Comparison of ENCODE assay signal across 24 cellular contexts in genomic region chr7:54544356-54545240, GRCh38. TPM values are rescaled to one million over a fixed set of nuclear protein-coding genes. Genes with fewer than 3 reads are reported as not detected.
A peak's percentile ranks its signal among the peaks of the same experiment; 100 is the strongest.
DNase-seq lines count a peak whose midpoint lies in the region; ATAC-seq and TF ChIP-seq lines count a peak whose summit lies in the region.
"Had no signal": no experiment of that assay in that cellular context is flagged by ENCODE, and none has a peak within 500 bp of the region (broad histone marks: within the 10 kb centered on the region; RNA-seq: fewer than 3 reads in every experiment).

No MANE protein-coding gene starts in this region.

- TF ChIP-seq CTCF in brain (conservative IDR thresholded peaks at IDR 0.05) (no peak), testis (IDR thresholded peaks at IDR 0.05) (no peak)

- H3K27ac ChIP-seq in testis: no peak overlapping the region
- H3K27ac ChIP-seq: cardiac muscle cell, heart right ventricle, left lung, skin epidermis, thyroid gland had no signal

- peaks cover 53% of the 10 kb centered on the region for H3K27me3 Mint-ChIP-seq in brain

- H3K4me1 Mint-ChIP-seq in brain: peaks cover 51% of the 10 kb centered on the region
- H3K4me1 Mint-ChIP-seq: activated naive CD8-positive, alpha-beta T cell treated with anti-CD3 and anti-CD28 coated beads, Interleukin-2, amount 50 U/mL, for 24 hours had no signal

- peaks cover 6% of the 10 kb centered on the region for H3K36me3 Mint-ChIP-seq in brain

- WGBS in testis, 2 donors: 2 to 5% methylated on average over 23 to 47 of the region's 47 CpGs

- no peaks in the 10 kb centered on the region for H3K9me3 ChIP-seq in testis
- H3K9me3 ChIP-seq: heart right ventricle, left lung, thyroid gland had no signal

- intact Hi-C loops in testis (cut with DNase I; ENCODE audit: low total_unique reads): no loop called here

- peaks cover 0 to 3% (median 0%) of the 10 kb centered on the region in 5 experiments for H3K9me3 Mint-ChIP-seq in brain

- DNase-seq in NCI-H345 (lab: John Stamatoyannopoulos, UW): peak; percentile 8
- DNase-seq in NCI-H345 treated with DMSO at 0.1 percent for 48 hours (lab: John Stamatoyannopoulos, UW; ENCODE audit: unreplicated experiment): no peak
- peak; percentile 20 for DNase-seq in iPS-NIHi7 (ENCODE audit: extremely low spot score)
- no peak for DNase-seq in testis
- no peak for DNase-seq in AG08395 (ENCODE audit: low spot score)
- no peak for DNase-seq in NCI-H446 treated with DMSO at 0.1 percent for 48 hours (lab: John Stamatoyannopoulos, UW)
- DNase-seq: activated CD4-positive, CD25-positive, alpha-beta regulatory T cell; activated naive CD8-positive, alpha-beta T cell treated with anti-CD3 and anti-CD28 coated beads, Interleukin-2, amount 50 U/mL, for 24 hours; C1 segment of cervical spinal cord; heart right ventricle; Karpas-422; NCI-H1092; NCI-H2107; NCI-H774; thyroid gland had no signal

- TF ChIP-seq POLR2A in testis (IDR thresholded peaks at IDR 0.05): no peak

- H3K27me3 ChIP-seq in testis: no peaks in the 10 kb centered on the region
- H3K27me3 ChIP-seq: thyroid gland had no signal

- peak overlapping the region; percentile 2 to 32 for H3K4me3 ChIP-seq in testis
- H3K4me3 ChIP-seq: cardiac muscle cell, heart right ventricle, left lung, skin epidermis, thyroid gland had no signal

- H3K4me3 Mint-ChIP-seq in brain: peak overlapping the region; percentile 90 to 93 (median 91)
- H3K4me3 Mint-ChIP-seq: activated naive CD8-positive, alpha-beta T cell treated with anti-CD3 and anti-CD28 coated beads, Interleukin-2, amount 50 U/mL, for 24 hours had no signal

- peaks cover 13% of the 10 kb centered on the region for H3K4me1 ChIP-seq in testis
- H3K4me1 ChIP-seq: left lung, thyroid gland had no signal

- H3K36me3 ChIP-seq in testis (ENCODE audit: low read depth, missing control alignments): no peaks in the 10 kb centered on the region
- H3K36me3 ChIP-seq: cardiac muscle cell, heart right ventricle, left lung, thyroid gland had no signal

- H3K27ac Mint-ChIP-seq in brain: peak overlapping the region in 2 of 5 experiments; percentile 20 to 95
- H3K27ac Mint-ChIP-seq: activated naive CD8-positive, alpha-beta T cell treated with anti-CD3 and anti-CD28 coated beads, Interleukin-2, amount 50 U/mL, for 24 hours had no signal

- ATAC-seq in HG03139 (IDR thresholded peaks at IDR 0.05; ENCODE audit: unreplicated experiment): no peak
- ATAC-seq: activated naive CD8-positive, alpha-beta T cell treated with anti-CD3 and anti-CD28 coated beads, Interleukin-2, amount 50 U/mL, for 24 hours; heart right ventricle; left lung had no signal

RNA-seq across cellular contexts. Expression of gene VSTM2A, which starts 2.4 kb away (rescaled TPM):
- polyA plus RNA-seq in brain (ENCODE audit: insufficient read depth, low read depth, low replicate concordance) (5.9 TPM), testis (ENCODE audit: insufficient read depth, low read depth, low replicate concordance) (1.6 TPM)
- total RNA-seq in testis: 1 to 10 TPM; 1.2 to 5.6 TPM
- total RNA-seq: A172; activated CD8-positive, alpha-beta memory T cell treated with anti-CD3 and anti-CD28 coated beads for 36 hours; cardiac muscle cell; heart right ventricle; left lung; RPMI7951; T-helper 1 cell treated with Interleukin-12 subunit alpha and Interleukin-12 subunit beta and Interleukin-4 antibody, amounts not matched to agents 30 ng/mL and 1 ng/mL, for 36 hours had no signal
- polyA plus RNA-seq: heart right ventricle had no signal

Comparison
In these comparisons a context has a peak if more than half of its experiments do, and no peak if none do; other contexts are left out.
1. DNase-seq: peak in NCI-H345 (single experiment) and iPS-NIHi7 (single experiment); none in NCI-H345 treated with DMSO at 0.1 percent for 48 hours (single experiment), testis (single experiment), AG08395 (single experiment) and NCI-H446 treated with DMSO at 0.1 percent for 48 hours (single experiment).